In the genomic region with DNA sequence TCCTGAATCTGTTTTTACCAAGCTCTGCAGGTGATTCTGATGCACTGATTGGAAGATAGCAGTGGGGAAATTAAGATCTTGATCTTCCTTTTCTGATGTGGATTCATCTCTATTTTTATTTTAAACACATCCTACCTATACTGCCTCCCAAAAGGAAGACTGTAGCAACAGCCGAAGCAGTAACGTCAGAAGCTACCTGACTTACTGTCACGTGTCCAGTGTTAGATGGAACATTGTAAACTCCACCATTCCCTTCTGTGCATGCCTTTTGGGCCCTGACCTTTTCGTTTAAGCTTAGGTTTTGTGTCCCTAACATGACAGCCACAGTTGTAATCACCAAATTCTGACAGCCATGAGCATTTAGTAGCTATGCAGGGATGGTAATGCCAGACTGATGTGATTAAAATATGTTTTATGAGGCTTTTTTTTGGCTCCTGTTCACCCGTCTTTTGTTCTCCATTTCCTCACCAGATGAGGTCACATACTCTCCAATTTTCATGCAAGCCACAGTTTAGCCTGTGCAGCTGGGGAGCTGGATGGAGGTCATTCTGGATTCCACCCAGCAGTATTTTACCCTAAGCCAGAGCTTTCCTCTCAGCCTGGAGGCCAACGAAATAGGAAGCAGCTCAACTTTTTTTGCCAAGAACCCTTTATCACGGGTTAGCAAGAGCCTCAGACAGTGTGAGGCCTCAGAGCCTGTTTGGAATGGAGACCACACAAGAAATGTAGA, we compare ENCODE assay signal across 2 cellular contexts.
TF ChIP-seq lines count a peak whose summit lies in the region.

No MANE protein-coding gene starts in this region.

TF ChIP-seq in HEK293, 187 proteins besides CTCF, POLR2A, EP300 and RAD21 (continued from another document):
- TF ChIP-seq, protein P1, sequence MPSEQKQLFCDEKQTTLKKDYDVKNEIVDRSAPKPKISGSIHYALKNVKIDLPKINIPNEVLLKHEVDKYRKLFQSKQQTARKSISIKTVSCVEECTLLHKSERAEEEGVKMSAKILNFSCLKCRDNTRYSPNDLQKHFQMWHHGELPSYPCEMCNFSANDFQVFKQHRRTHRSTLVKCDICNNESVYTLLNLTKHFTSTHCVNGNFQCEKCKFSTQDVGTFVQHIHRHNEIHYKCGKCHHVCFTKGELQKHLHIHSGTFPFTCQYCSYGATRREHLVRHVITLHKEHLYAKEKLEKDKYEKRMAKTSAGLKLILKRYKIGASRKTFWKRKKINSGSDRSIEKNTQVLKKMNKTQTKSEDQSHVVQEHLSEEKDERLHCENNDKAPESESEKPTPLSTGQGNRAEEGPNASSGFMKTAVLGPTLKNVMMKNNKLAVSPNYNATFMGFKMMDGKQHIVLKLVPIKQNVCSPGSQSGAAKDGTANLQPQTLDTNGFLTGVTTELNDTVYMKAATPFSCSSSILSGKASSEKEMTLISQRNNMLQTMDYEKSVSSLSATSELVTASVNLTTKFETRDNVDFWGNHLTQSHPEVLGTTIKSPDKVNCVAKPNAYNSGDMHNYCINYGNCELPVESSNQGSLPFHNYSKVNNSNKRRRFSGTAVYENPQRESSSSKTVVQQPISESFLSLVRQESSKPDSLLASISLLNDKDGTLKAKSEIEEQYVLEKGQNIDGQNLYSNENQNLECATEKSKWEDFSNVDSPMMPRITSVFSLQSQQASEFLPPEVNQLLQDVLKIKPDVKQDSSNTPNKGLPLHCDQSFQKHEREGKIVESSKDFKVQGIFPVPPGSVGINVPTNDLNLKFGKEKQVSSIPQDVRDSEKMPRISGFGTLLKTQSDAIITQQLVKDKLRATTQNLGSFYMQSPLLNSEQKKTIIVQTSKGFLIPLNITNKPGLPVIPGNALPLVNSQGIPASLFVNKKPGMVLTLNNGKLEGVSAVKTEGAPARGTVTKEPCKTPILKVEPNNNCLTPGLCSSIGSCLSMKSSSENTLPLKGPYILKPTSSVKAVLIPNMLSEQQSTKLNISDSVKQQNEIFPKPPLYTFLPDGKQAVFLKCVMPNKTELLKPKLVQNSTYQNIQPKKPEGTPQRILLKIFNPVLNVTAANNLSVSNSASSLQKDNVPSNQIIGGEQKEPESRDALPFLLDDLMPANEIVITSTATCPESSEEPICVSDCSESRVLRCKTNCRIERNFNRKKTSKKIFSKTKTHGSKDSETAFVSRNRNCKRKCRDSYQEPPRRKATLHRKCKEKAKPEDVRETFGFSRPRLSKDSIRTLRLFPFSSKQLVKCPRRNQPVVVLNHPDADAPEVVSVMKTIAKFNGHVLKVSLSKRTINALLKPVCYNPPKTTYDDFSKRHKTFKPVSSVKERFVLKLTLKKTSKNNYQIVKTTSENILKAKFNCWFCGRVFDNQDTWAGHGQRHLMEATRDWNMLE (tag by site-specific recombination; conservative IDR thresholded peaks at IDR 0.05; ENCODE audit: low read depth): no peak
- TF ChIP-seq ZNF184 (tag by site-specific recombination; IDR thresholded peaks at IDR 0.05) (no peak), OVOL3 (tag by site-specific recombination; IDR thresholded peaks at IDR 0.05) (no peak), MZF1 (tag by site-specific recombination; IDR thresholded peaks at IDR 0.05; ENCODE audit: borderline replicate concordance) (0 out of 2 replicates have a peak, but pooled peaks have one; percentile 21), ZNF121 (tag by site-specific recombination; IDR thresholded peaks at IDR 0.05) (no peak), ZNF600 (tag by site-specific recombination; IDR thresholded peaks at IDR 0.05) (no peak), SALL2 (tag by site-specific recombination; IDR thresholded peaks at IDR 0.05; ENCODE audit: borderline replicate concordance) (no peak), OSR2 (tag by site-specific recombination; IDR thresholded peaks at IDR 0.05) (peak; percentile 43; the same call in 1 of the 2 replicates)
- TF ChIP-seq, protein P2, sequence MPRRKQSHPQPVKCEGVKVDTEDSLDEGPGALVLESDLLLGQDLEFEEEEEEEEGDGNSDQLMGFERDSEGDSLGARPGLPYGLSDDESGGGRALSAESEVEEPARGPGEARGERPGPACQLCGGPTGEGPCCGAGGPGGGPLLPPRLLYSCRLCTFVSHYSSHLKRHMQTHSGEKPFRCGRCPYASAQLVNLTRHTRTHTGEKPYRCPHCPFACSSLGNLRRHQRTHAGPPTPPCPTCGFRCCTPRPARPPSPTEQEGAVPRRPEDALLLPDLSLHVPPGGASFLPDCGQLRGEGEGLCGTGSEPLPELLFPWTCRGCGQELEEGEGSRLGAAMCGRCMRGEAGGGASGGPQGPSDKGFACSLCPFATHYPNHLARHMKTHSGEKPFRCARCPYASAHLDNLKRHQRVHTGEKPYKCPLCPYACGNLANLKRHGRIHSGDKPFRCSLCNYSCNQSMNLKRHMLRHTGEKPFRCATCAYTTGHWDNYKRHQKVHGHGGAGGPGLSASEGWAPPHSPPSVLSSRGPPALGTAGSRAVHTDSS (tag by site-specific recombination; IDR thresholded peaks at IDR 0.05): no peak

TF ChIP-seq in K562, 482 proteins besides CTCF, POLR2A, EP300 and RAD21 (continued from another document):
- TF ChIP-seq, protein P3, sequence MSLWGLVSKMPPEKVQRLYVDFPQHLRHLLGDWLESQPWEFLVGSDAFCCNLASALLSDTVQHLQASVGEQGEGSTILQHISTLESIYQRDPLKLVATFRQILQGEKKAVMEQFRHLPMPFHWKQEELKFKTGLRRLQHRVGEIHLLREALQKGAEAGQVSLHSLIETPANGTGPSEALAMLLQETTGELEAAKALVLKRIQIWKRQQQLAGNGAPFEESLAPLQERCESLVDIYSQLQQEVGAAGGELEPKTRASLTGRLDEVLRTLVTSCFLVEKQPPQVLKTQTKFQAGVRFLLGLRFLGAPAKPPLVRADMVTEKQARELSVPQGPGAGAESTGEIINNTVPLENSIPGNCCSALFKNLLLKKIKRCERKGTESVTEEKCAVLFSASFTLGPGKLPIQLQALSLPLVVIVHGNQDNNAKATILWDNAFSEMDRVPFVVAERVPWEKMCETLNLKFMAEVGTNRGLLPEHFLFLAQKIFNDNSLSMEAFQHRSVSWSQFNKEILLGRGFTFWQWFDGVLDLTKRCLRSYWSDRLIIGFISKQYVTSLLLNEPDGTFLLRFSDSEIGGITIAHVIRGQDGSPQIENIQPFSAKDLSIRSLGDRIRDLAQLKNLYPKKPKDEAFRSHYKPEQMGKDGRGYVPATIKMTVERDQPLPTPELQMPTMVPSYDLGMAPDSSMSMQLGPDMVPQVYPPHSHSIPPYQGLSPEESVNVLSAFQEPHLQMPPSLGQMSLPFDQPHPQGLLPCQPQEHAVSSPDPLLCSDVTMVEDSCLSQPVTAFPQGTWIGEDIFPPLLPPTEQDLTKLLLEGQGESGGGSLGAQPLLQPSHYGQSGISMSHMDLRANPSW (CRISPR knock-in tag; IDR thresholded peaks at IDR 0.05): no peak
- no peak for TF ChIP-seq CC2D1A (IDR thresholded peaks at IDR 0.05)
- TF ChIP-seq DDX20 (tag; IDR thresholded peaks at IDR 0.05; ENCODE audit: low read depth): no peak
- no peak for TF ChIP-seq FOXM1 (IDR thresholded peaks at IDR 0.05; ENCODE audit: low read depth)
- TF ChIP-seq FOXM1 (CRISPR knock-in tag; IDR thresholded peaks at IDR 0.05; ENCODE audit: low read depth): no peak
- TF ChIP-seq, protein P4, sequence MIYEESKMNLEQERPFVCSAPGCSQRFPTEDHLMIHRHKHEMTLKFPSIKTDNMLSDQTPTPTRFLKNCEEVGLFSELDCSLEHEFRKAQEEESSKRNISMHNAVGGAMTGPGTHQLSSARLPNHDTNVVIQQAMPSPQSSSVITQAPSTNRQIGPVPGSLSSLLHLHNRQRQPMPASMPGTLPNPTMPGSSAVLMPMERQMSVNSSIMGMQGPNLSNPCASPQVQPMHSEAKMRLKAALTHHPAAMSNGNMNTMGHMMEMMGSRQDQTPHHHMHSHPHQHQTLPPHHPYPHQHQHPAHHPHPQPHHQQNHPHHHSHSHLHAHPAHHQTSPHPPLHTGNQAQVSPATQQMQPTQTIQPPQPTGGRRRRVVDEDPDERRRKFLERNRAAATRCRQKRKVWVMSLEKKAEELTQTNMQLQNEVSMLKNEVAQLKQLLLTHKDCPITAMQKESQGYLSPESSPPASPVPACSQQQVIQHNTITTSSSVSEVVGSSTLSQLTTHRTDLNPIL (CRISPR knock-in tag; IDR thresholded peaks at IDR 0.05): no peak
- TF ChIP-seq, protein P5, sequence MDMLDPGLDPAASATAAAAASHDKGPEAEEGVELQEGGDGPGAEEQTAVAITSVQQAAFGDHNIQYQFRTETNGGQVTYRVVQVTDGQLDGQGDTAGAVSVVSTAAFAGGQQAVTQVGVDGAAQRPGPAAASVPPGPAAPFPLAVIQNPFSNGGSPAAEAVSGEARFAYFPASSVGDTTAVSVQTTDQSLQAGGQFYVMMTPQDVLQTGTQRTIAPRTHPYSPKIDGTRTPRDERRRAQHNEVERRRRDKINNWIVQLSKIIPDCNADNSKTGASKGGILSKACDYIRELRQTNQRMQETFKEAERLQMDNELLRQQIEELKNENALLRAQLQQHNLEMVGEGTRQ (CRISPR knock-in tag; IDR thresholded peaks at IDR 0.05): peak; percentile 52
- TF ChIP-seq, protein P6, sequence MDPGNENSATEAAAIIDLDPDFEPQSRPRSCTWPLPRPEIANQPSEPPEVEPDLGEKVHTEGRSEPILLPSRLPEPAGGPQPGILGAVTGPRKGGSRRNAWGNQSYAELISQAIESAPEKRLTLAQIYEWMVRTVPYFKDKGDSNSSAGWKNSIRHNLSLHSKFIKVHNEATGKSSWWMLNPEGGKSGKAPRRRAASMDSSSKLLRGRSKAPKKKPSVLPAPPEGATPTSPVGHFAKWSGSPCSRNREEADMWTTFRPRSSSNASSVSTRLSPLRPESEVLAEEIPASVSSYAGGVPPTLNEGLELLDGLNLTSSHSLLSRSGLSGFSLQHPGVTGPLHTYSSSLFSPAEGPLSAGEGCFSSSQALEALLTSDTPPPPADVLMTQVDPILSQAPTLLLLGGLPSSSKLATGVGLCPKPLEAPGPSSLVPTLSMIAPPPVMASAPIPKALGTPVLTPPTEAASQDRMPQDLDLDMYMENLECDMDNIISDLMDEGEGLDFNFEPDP (CRISPR knock-in tag; IDR thresholded peaks at IDR 0.05): no peak
